ENCODE assay signal across 1 cellular context in the genomic region with DNA sequence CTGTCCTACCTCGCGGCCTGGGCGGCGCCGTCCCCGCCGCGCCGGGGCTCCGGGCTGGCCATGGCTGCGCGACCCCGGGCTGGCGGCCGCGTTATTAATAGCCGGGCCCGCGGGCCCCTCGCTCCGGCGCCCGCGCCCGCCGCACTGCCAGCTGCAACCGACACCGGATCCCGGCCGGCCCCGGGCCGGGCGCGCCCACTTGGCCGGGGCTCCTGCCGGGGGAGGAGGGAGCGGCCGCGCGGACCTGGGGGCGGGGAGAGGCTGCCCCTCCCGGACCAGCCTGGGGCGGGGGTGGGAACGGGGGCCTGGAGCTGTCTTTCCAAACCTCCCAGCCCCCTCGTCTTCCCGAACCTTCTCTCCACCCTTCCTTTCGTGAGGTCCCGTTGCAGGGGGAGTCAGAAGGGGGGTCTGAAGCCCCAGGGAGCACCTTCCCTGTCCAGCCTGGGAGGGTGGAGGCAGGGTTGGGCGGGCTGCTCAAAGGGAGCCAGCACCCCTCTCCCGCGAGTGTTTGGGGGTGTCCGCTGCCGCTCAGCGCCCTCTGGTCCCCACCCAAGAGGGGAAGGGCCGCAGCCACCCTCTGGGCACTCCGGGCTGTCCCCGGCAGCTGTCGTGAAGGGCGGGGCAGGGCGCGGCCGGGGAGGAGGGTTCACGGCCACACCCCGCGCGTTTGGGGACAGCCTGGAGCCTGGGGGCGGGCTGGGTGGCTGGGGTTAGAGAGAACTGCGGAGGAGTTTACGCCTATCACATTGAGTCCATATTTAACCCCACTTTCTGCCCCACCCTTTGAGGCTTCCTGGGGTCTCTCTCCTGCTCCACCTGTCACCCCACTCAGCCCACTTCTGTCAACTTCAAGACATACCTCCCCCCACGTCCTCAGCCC.
TF ChIP-seq lines count a peak whose summit lies in the region.

TSS of gene SYNC (minus strand) at position 172 of the 880 bp plus-strand sequence. CDS start at position 62, 110 bp downstream.

TF ChIP-seq in K562, 482 proteins besides CTCF, POLR2A, EP300 and RAD21 (continued from another document and continues in another):
- TF ChIP-seq ZNF512 (tag; IDR thresholded peaks at IDR 0.05) (no peak), ZNF124 (CRISPR knock-in tag; IDR thresholded peaks at IDR 0.05) (no peak), SIN3B (IDR thresholded peaks at IDR 0.05; ENCODE audit: low read depth) (peak; percentile 48; the same call in 1 of the 2 replicates), NR4A1 (CRISPR knock-in tag; IDR thresholded peaks at IDR 0.05) (no peak), NR4A1 (tag; IDR thresholded peaks at IDR 0.05) (no peak), POLR3G (IDR thresholded peaks at IDR 0.05; ENCODE audit: extremely low read depth, insufficient read length, insufficient replicate concordance) (no peak), KLF6 (CRISPR knock-in tag; IDR thresholded peaks at IDR 0.05; ENCODE audit: borderline replicate concordance) (0 out of 2 replicates have a peak, but pooled peaks have one; percentile 14), MAFG (tag; conservative IDR thresholded peaks at IDR 0.05) (no peak), ZNF589 (CRISPR knock-in tag; IDR thresholded peaks at IDR 0.05; ENCODE audit: low read depth) (no peak), HIVEP1 (CRISPR knock-in tag; IDR thresholded peaks at IDR 0.05) (no peak), ETS2 (tag; IDR thresholded peaks at IDR 0.05; ENCODE audit: borderline replicate concordance, poor library complexity, severe bottlenecking) (no peak), BHLHE40 (IDR thresholded peaks at IDR 0.05; ENCODE audit: low read length) (no peak; the same call in 1 of the 2 replicates), LEF1 (IDR thresholded peaks at IDR 0.05) (no peak), ARNT (IDR thresholded peaks at IDR 0.05) (no peak), ZNF507 (tag; conservative IDR thresholded peaks at IDR 0.05) (no peak), TBP (optimal IDR thresholded peaks at IDR 0.05; ENCODE audit: low read depth, low read length) (peak; percentile 15), TEAD4 (IDR thresholded peaks at IDR 0.05; ENCODE audit: low read length) (no peak), TEAD4 (CRISPR knock-in tag; IDR thresholded peaks at IDR 0.05; ENCODE audit: borderline replicate concordance) (no peak), BRD9 (IDR thresholded peaks at IDR 0.05; ENCODE audit: low read depth, partially characterized antibody) (no peak), ZNF12 (CRISPR knock-in tag; IDR thresholded peaks at IDR 0.05) (no peak), ADNP (tag; IDR thresholded peaks at IDR 0.05) (no peak), L3MBTL2 (IDR thresholded peaks at IDR 0.05) (no peak), FOXJ2 (tag; IDR thresholded peaks at IDR 0.05) (no peak), SRSF1 (IDR thresholded peaks at IDR 0.05; ENCODE audit: low read depth, low read length) (no peak), SUPT5H (IDR thresholded peaks at IDR 0.05) (peak; percentile 43; the same call in 1 of the 2 replicates), ZNF408 (CRISPR knock-in tag; IDR thresholded peaks at IDR 0.05; ENCODE audit: low read depth) (no peak), MXI1 (IDR thresholded peaks at IDR 0.05; ENCODE audit: low read depth, low read length) (no peak), XRCC4 (IDR thresholded peaks at IDR 0.05; ENCODE audit: extremely low read depth, insufficient read depth, insufficient read length) (no peak), ZNF707 (CRISPR knock-in tag; conservative IDR thresholded peaks at IDR 0.05) (no peak), BCL6 (CRISPR knock-in tag; IDR thresholded peaks at IDR 0.05) (no peak), KAT7 (CRISPR knock-in tag; IDR thresholded peaks at IDR 0.05; ENCODE audit: borderline replicate concordance) (no peak), ZKSCAN8 (CRISPR knock-in tag; IDR thresholded peaks at IDR 0.05) (no peak), E2F8 (IDR thresholded peaks at IDR 0.05; ENCODE audit: low read depth, partially characterized antibody) (no peak), ZNF263 (CRISPR knock-in tag; IDR thresholded peaks at IDR 0.05; ENCODE audit: borderline replicate concordance) (peak; percentile 93), RHOXF2B (CRISPR knock-in tag; conservative IDR thresholded peaks at IDR 0.05) (no peak), E2F3 (CRISPR knock-in tag; IDR thresholded peaks at IDR 0.05) (no peak), MTA3 (IDR thresholded peaks at IDR 0.05; ENCODE audit: borderline replicate concordance) (0 out of 2 replicates have a peak, but pooled peaks have one; percentile 53), WHSC1 (IDR thresholded peaks at IDR 0.05; ENCODE audit: low read length) (no peak), DNMT1 (IDR thresholded peaks at IDR 0.05) (no peak), HDAC6 (IDR thresholded peaks at IDR 0.05; ENCODE audit: low read depth, low read length) (no peak), SMARCA5 (IDR thresholded peaks at IDR 0.05) (no peak), ILK (tag; IDR thresholded peaks at IDR 0.05; ENCODE audit: borderline replicate concordance, low read depth) (no peak), USF1 (CRISPR knock-in tag; IDR thresholded peaks at IDR 0.05) (no peak), OTX1 (CRISPR knock-in tag; IDR thresholded peaks at IDR 0.05) (no peak), U2AF2 (optimal IDR thresholded peaks at IDR 0.05; ENCODE audit: low read depth, low read length) (no peak), PRPF4 (IDR thresholded peaks at IDR 0.05; ENCODE audit: insufficient read depth, low read depth, low read length, poor library complexity, severe bottlenecking) (no peak), ZNF444 (CRISPR knock-in tag; IDR thresholded peaks at IDR 0.05) (no peak), NBN (IDR thresholded peaks at IDR 0.05; ENCODE audit: low read depth) (no peak; the same call in 1 of the 2 replicates), ZNF324 (CRISPR knock-in tag; IDR thresholded peaks at IDR 0.05) (no peak), CHD1 (IDR thresholded peaks at IDR 0.05; ENCODE audit: low read length) (no peak), PCBP2 (IDR thresholded peaks at IDR 0.05; ENCODE audit: low read depth, low read length, poor library complexity, severe bottlenecking) (no peak), ARID3A (IDR thresholded peaks at IDR 0.05; ENCODE audit: borderline replicate concordance, low read depth, low read length) (no peak)
- TF ChIP-seq, protein P1, sequence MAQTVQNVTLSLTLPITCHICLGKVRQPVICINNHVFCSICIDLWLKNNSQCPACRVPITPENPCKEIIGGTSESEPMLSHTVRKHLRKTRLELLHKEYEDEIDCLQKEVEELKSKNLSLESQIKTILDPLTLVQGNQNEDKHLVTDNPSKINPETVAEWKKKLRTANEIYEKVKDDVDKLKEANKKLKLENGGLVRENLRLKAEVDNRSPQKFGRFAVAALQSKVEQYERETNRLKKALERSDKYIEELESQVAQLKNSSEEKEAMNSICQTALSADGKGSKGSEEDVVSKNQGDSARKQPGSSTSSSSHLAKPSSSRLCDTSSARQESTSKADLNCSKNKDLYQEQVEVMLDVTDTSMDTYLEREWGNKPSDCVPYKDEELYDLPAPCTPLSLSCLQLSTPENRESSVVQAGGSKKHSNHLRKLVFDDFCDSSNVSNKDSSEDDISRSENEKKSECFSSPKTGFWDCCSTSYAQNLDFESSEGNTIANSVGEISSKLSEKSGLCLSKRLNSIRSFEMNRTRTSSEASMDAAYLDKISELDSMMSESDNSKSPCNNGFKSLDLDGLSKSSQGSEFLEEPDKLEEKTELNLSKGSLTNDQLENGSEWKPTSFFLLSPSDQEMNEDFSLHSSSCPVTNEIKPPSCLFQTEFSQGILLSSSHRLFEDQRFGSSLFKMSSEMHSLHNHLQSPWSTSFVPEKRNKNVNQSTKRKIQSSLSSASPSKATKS (CRISPR knock-in tag; IDR thresholded peaks at IDR 0.05) = no peak
- TF ChIP-seq, protein P2, sequence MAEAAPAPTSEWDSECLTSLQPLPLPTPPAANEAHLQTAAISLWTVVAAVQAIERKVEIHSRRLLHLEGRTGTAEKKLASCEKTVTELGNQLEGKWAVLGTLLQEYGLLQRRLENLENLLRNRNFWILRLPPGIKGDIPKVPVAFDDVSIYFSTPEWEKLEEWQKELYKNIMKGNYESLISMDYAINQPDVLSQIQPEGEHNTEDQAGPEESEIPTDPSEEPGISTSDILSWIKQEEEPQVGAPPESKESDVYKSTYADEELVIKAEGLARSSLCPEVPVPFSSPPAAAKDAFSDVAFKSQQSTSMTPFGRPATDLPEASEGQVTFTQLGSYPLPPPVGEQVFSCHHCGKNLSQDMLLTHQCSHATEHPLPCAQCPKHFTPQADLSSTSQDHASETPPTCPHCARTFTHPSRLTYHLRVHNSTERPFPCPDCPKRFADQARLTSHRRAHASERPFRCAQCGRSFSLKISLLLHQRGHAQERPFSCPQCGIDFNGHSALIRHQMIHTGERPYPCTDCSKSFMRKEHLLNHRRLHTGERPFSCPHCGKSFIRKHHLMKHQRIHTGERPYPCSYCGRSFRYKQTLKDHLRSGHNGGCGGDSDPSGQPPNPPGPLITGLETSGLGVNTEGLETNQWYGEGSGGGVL (CRISPR knock-in tag; IDR thresholded peaks at IDR 0.05) = no peak
- TF ChIP-seq, protein P3, sequence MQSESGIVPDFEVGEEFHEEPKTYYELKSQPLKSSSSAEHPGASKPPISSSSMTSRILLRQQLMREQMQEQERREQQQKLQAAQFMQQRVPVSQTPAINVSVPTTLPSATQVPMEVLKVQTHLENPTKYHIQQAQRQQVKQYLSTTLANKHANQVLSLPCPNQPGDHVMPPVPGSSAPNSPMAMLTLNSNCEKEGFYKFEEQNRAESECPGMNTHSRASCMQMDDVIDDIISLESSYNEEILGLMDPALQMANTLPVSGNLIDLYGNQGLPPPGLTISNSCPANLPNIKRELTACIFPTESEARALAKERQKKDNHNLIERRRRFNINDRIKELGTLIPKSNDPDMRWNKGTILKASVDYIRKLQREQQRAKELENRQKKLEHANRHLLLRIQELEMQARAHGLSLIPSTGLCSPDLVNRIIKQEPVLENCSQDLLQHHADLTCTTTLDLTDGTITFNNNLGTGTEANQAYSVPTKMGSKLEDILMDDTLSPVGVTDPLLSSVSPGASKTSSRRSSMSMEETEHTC (IDR thresholded peaks at IDR 0.05) = no peak
- TF ChIP-seq, protein P4, sequence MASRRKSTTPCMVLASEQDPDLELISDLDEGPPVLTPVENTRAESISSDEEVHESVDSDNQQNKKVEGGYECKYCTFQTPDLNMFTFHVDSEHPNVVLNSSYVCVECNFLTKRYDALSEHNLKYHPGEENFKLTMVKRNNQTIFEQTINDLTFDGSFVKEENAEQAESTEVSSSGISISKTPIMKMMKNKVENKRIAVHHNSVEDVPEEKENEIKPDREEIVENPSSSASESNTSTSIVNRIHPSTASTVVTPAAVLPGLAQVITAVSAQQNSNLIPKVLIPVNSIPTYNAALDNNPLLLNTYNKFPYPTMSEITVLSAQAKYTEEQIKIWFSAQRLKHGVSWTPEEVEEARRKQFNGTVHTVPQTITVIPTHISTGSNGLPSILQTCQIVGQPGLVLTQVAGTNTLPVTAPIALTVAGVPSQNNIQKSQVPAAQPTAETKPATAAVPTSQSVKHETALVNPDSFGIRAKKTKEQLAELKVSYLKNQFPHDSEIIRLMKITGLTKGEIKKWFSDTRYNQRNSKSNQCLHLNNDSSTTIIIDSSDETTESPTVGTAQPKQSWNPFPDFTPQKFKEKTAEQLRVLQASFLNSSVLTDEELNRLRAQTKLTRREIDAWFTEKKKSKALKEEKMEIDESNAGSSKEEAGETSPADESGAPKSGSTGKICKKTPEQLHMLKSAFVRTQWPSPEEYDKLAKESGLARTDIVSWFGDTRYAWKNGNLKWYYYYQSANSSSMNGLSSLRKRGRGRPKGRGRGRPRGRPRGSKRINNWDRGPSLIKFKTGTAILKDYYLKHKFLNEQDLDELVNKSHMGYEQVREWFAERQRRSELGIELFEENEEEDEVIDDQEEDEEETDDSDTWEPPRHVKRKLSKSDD (conservative IDR thresholded peaks at IDR 0.05; ENCODE audit: low read length) = no peak
